In the genomic region with DNA sequence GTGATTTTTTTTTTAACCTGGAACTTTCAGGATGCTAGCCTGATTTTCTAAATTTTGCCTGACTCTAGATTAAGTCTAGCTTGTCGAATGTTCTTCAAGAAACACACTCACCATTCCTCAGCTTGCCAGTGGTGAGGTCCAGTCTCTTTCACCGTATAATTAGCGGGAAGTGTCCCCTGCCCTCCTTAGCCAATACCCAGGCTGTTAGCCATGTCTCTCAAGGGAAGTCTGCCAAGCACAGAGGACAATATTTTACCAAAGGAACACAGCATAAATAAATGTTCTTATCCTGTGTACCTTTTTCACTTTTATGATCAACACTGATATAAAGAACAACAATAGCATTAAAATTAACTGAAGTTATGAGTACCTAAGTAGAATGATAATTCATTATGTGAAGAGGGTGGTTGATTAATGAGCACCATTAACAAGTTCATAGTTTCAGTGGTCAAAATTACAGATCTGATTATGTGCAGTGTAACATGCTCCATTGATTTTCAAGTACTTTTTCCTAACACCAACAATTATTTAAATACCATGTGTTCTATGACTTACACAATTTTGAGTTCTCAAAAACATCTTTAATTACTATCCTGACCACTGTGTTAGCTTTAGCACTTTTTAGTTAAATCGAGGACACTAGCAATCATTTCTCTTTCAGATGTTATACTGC, we compare ENCODE assay signal across 13 cellular contexts.
A peak's percentile ranks its signal among the peaks of the same experiment; 100 is the strongest.
DNase-seq lines count a peak whose midpoint lies in the region; ATAC-seq, FAIRE-seq and TF ChIP-seq lines count a peak whose summit lies in the region.
"Had no signal": no experiment of that assay in that cellular context is flagged by ENCODE, and none has a peak within 500 bp of the region (broad histone marks: within the 10 kb centered on the region; RNA-seq: fewer than 3 reads in every experiment).

No MANE protein-coding gene starts in this region.

- TF ChIP-seq EP300 in K562 (IDR thresholded peaks at IDR 0.05; ENCODE audit: low read length), result no peak

- H2AFZ ChIP-seq in K562 (ENCODE audit: low read depth, low read length), result no peak overlapping the region
- H2AFZ ChIP-seq: GM23338 had no signal

- FAIRE-seq in K562 (lab: Jason Lieb, UNC), result peak; percentile 52

- CTCF ChIA-PET in K562 (lab: Yijun Ruan, JAX; ENCODE audit: low intra/inter-chr PET ratio), result no interaction called here

- H3K27me3 ChIP-seq in K562 (ENCODE audit: control insufficient read depth in 2 of 2, insufficient read depth in 2 of 2, low read length in 2 of 2) (0 out of 5 replicates have a peak, but pooled peaks cover 0 to 7% of the 10 kb centered on the region in 2 experiments), thyroid gland (no peaks in the 10 kb centered on the region), lower lobe of right lung (ENCODE audit: low read depth) (no peaks in the 10 kb centered on the region)

- TF ChIP-seq CTCF in K562 (IDR thresholded peaks at IDR 0.05 in 2 of 3, conservative IDR thresholded peaks at IDR 0.05 in 1 of 3; ENCODE audit: insufficient read depth in 2 of 3, low read depth in 1 of 3, low read length in 3 of 3) (no peak), thyroid gland (IDR thresholded peaks at IDR 0.05) (no peak), lower lobe of right lung (IDR thresholded peaks at IDR 0.05) (no peak)

- WGBS in K562 (ENCODE audit: insufficient coverage, low coverage, missing lambda C conversion rate), result 3% methylated on average over 4 of the region's 4 CpGs
- WGBS in thyroid gland, 2 donors, result 37 to 62% methylated on average over 4 of the region's 4 CpGs

- no peak overlapping the region for H3K9ac ChIP-seq in K562 (ENCODE audit: insufficient read depth in 1 of 2, low read depth in 2 of 2, low read length in 2 of 2)

- in situ Hi-C loops in K562 (cut with MboI), result no loop called here

- BruUV-seq in K562 (replicated peaks; lab: Mats Ljungman, UMichigan), result no TSS peak

- H3K9me1 ChIP-seq in K562 (ENCODE audit: control insufficient read depth, insufficient read depth, low read length), result no peaks in the 10 kb centered on the region

- H3K4me2 ChIP-seq in K562 (ENCODE audit: insufficient read depth, low read length), result no peak overlapping the region
- H3K4me2 ChIP-seq: GM23338 had no signal

- no peaks in the 10 kb centered on the region for H3K36me3 ChIP-seq in K562 (ENCODE audit: control insufficient read depth, insufficient read depth, low read length)
- H3K36me3 ChIP-seq in thyroid gland, result no peaks in the 10 kb centered on the region
- H3K36me3 ChIP-seq in lower lobe of right lung, result no peaks in the 10 kb centered on the region

- H3K79me2 ChIP-seq in K562 (ENCODE audit: control insufficient read depth, insufficient read depth, low read length), result no peaks in the 10 kb centered on the region

- peak; percentile 46 for DNase-seq in NCI-H1105 treated with DMSO at 0.1 percent for 48 hours (lab: John Stamatoyannopoulos, UW)
- DNase-seq in NCI-H1105 (lab: John Stamatoyannopoulos, UW), result no peak
- no peak for DNase-seq in K562 (ENCODE audit: extremely low read depth in 1 of 4, low spot score in 3 of 4)
- peak; percentile 61 for DNase-seq in medulla oblongata (ENCODE audit: extremely low spot score)
- no peak for DNase-seq in thyroid gland
- DNase-seq in lower lobe of right lung, result no peak
- DNase-seq in effector CD8-positive, alpha-beta T cell (lab: John Stamatoyannopoulos, UW), result no peak
- no peak for DNase-seq in SKM-1 treated with dmso at 0.1 percent for 144 hours (lab: John Stamatoyannopoulos, UW; ENCODE audit: unreplicated experiment)
- DNase-seq: Caco-2; CD8-positive, alpha-beta T cell; H7 had no signal

- ATAC-seq in K562 (no peak), lower lobe of right lung (no peak)
- ATAC-seq: CD8-positive, alpha-beta T cell had no signal

- no peaks in the 10 kb centered on the region for H3K9me3 ChIP-seq in K562 (replicated peaks; ENCODE audit: control insufficient read depth, insufficient read depth, low read depth, low read length)
- H3K9me3 ChIP-seq in thyroid gland, result no peaks in the 10 kb centered on the region
- no peaks in the 10 kb centered on the region for H3K9me3 ChIP-seq in lower lobe of right lung
- H3K9me3 ChIP-seq: Caco-2 had no signal

- H3K4me1 ChIP-seq in K562 (replicated peaks in 1 of 2; ENCODE audit: control insufficient read depth in 2 of 2, insufficient read depth in 2 of 2, low read length in 2 of 2) (no peaks in the 10 kb centered on the region), thyroid gland (peaks cover 26 to 42% of the 10 kb centered on the region in 2 donors), lower lobe of right lung (no peaks in the 10 kb centered on the region)
- H3K4me1 ChIP-seq: Caco-2 had no signal

- intact Hi-C loops in K562 (cut with micrococcal nuclease) (no loop called here), thyroid gland (cut with DNase I) (no loop called here), lower lobe of right lung (cut with DNase I) (no loop called here)

- H4K20me1 ChIP-seq in K562 (replicated peaks; ENCODE audit: control insufficient read depth, insufficient read depth, low read length), result no peaks in the 10 kb centered on the region

- H3K27ac ChIP-seq in K562 (ENCODE audit: extremely low read depth, low read depth, low read length) (no peak overlapping the region), thyroid gland (peak overlapping the region; percentile 4 to 28 (median 14)), lower lobe of right lung (no peak overlapping the region)
- H3K27ac ChIP-seq: 22Rv1 had no signal

- H3K4me3 ChIP-seq in K562 (no peak overlapping the region), thyroid gland (replicated peaks in 1 of 3) (no peak overlapping the region), lower lobe of right lung (no peak overlapping the region)
- H3K4me3 ChIP-seq: GM23338 had no signal

- TF ChIP-seq RAD21 in K562 (CRISPR knock-in tag; conservative IDR thresholded peaks at IDR 0.05 in 1 of 2, IDR thresholded peaks at IDR 0.05 in 1 of 2), result no peak

- TF ChIP-seq POLR2A in K562 (conservative IDR thresholded peaks at IDR 0.05) (no peak), thyroid gland (IDR thresholded peaks at IDR 0.05) (no peak)

- POLR2A ChIA-PET in K562 (lab: Yijun Ruan, JAX), result interaction anchor here (0.7 kb wide), 1 partner anchor 50 kb away, joined by 3 read pairs; no protein-coding TSS in a partner anchor

TF ChIP-seq in K562, 482 proteins besides CTCF, POLR2A, EP300 and RAD21 (continues in another document):
- TF ChIP-seq ZNF282 (CRISPR knock-in tag; IDR thresholded peaks at IDR 0.05) (no peak), JUNB (CRISPR knock-in tag; conservative IDR thresholded peaks at IDR 0.05) (no peak)
- TF ChIP-seq, protein P1, sequence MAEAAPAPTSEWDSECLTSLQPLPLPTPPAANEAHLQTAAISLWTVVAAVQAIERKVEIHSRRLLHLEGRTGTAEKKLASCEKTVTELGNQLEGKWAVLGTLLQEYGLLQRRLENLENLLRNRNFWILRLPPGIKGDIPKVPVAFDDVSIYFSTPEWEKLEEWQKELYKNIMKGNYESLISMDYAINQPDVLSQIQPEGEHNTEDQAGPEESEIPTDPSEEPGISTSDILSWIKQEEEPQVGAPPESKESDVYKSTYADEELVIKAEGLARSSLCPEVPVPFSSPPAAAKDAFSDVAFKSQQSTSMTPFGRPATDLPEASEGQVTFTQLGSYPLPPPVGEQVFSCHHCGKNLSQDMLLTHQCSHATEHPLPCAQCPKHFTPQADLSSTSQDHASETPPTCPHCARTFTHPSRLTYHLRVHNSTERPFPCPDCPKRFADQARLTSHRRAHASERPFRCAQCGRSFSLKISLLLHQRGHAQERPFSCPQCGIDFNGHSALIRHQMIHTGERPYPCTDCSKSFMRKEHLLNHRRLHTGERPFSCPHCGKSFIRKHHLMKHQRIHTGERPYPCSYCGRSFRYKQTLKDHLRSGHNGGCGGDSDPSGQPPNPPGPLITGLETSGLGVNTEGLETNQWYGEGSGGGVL (CRISPR knock-in tag; IDR thresholded peaks at IDR 0.05), result no peak
- TF ChIP-seq, protein P2, sequence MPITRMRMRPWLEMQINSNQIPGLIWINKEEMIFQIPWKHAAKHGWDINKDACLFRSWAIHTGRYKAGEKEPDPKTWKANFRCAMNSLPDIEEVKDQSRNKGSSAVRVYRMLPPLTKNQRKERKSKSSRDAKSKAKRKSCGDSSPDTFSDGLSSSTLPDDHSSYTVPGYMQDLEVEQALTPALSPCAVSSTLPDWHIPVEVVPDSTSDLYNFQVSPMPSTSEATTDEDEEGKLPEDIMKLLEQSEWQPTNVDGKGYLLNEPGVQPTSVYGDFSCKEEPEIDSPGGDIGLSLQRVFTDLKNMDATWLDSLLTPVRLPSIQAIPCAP (CRISPR knock-in tag; IDR thresholded peaks at IDR 0.05; ENCODE audit: borderline replicate concordance), result no peak

Comparison
In these comparisons a context has a peak if more than half of its experiments do, and no peak if none do; other contexts are left out.
1. DNase-seq: peak in NCI-H1105 treated with DMSO at 0.1 percent for 48 hours (single experiment) and medulla oblongata (single experiment); none in NCI-H1105 (single experiment), K562 (0 of 4), thyroid gland (0 of 2), lower lobe of right lung (single experiment), effector CD8-positive, alpha-beta T cell (single experiment) and SKM-1 treated with dmso at 0.1 percent for 144 hours (single experiment).
2. H3K27ac ChIP-seq: peak in thyroid gland (3 of 3); none in K562 (single experiment) and lower lobe of right lung (single experiment).